In the genomic region with DNA sequence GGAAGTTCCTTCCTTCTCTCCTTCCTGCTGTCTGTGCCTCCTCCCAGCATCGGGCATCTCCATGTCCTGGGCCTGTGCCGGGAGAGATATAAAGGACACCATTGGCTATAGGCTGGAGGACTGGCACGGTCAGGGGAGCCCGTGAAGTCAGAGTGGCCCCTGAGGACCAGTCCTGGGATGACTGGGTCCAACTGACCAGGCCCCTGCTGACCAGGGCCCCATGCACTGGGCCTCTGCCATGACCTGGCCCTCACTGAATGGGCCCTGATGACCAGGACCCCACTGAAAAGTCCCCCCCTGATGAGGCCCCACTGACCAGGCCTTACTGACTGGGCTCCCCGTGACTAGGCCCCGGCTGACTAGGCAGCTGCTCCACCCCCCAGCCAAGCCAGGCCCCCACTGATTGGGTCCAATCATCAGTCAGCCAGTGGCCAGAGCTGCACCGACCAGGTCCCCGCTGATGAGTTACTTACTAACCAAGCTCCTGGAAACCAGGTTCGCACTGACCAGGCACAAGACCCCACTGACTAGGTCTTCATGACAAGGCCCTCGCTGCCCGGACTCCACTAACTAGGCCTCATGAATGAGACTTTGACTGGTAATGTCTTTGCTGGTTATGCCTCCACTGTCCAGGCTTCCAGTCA, we compare ENCODE assay signal across 17 cellular contexts.
DNase-seq lines count a peak whose midpoint lies in the region; ATAC-seq and TF ChIP-seq lines count a peak whose summit lies in the region.
"Had no signal": no experiment of that assay in that cellular context is flagged by ENCODE, and none has a peak within 500 bp of the region (broad histone marks: within the 10 kb centered on the region; RNA-seq: fewer than 3 reads in every experiment).

No MANE protein-coding gene starts in this region.

- H3K4me3 Mint-ChIP-seq in activated naive CD8-positive, alpha-beta T cell treated with anti-CD3 and anti-CD28 coated beads, Interleukin-2, amount 50 U/mL, for 24 hours: no peak overlapping the region
- H3K4me3 Mint-ChIP-seq: CD14-positive monocyte; CD4-positive, alpha-beta memory T cell had no signal

- TF ChIP-seq CTCF in GM13976 (IDR thresholded peaks at IDR 0.05; ENCODE audit: borderline replicate concordance, control extremely low read depth, extremely low read depth, insufficient read depth, missing control alignments): no peak

- in situ Hi-C loops in GM13976 (cut with MboI; ENCODE audit: low sequenced_read_pairs, unreplicated experiment): no loop called here

- H3K4me1 Mint-ChIP-seq in activated naive CD8-positive, alpha-beta T cell treated with anti-CD3 and anti-CD28 coated beads, Interleukin-2, amount 50 U/mL, for 24 hours: no peaks in the 10 kb centered on the region
- H3K4me1 Mint-ChIP-seq: CD14-positive monocyte; CD4-positive, alpha-beta memory T cell had no signal

- peaks cover 5% of the 10 kb centered on the region for H3K9me3 Mint-ChIP-seq in activated naive CD8-positive, alpha-beta T cell treated with anti-CD3 and anti-CD28 coated beads, Interleukin-2, amount 50 U/mL, for 24 hours
- H3K9me3 Mint-ChIP-seq: CD4-positive, alpha-beta memory T cell had no signal

- no peaks in the 10 kb centered on the region for H3K36me3 Mint-ChIP-seq in activated naive CD8-positive, alpha-beta T cell treated with anti-CD3 and anti-CD28 coated beads, Interleukin-2, amount 50 U/mL, for 24 hours (ENCODE audit: low read depth)

- no peak for ATAC-seq in activated naive CD8-positive, alpha-beta T cell treated with anti-CD3 and anti-CD28 coated beads, Interleukin-2, amount 50 U/mL, for 24 hours
- ATAC-seq in GM18861 (IDR thresholded peaks at IDR 0.05; ENCODE audit: unreplicated experiment): no peak
- no peak for ATAC-seq in GM21723 (IDR thresholded peaks at IDR 0.05; ENCODE audit: unreplicated experiment)
- ATAC-seq: A549, GM12878 had no signal

- no peaks in the 10 kb centered on the region for H3K27me3 Mint-ChIP-seq in activated naive CD8-positive, alpha-beta T cell treated with anti-CD3 and anti-CD28 coated beads, Interleukin-2, amount 50 U/mL, for 24 hours
- H3K27me3 Mint-ChIP-seq: CD4-positive, alpha-beta memory T cell had no signal

- H3K27ac Mint-ChIP-seq in activated naive CD8-positive, alpha-beta T cell treated with anti-CD3 and anti-CD28 coated beads, Interleukin-2, amount 50 U/mL, for 24 hours: no peak overlapping the region
- H3K27ac Mint-ChIP-seq: CD14-positive monocyte; CD4-positive, alpha-beta memory T cell had no signal

- H3K27ac ChIP-seq in substantia nigra (ENCODE audit: low read depth, low read length, poor library complexity, severe bottlenecking): no peak overlapping the region
- H3K27ac ChIP-seq: A549, BLaER1, GM23248, KMS-11 had no signal

- DNase-seq in D341Med (ENCODE audit: low spot score) (peak; percentile 34), GM13976 (ENCODE audit: low spot score) (peak; percentile 29), ecto neural progenitor cell (ENCODE audit: low spot score) (peak; percentile 33), substantia nigra (lab: John Stamatoyannopoulos, UW) (no peak)
- DNase-seq in activated naive CD8-positive, alpha-beta T cell treated with anti-CD3 and anti-CD28 coated beads, Interleukin-2, amount 50 U/mL, for 24 hours: no peak
- DNase-seq: CD4-positive, alpha-beta memory T cell; DMS79 treated with DMSO at 0.1 percent for 48 hours; GF-D8; GM23248; HCEC 1CT had no signal

Comparison
In these comparisons a context has a peak if more than half of its experiments do, and no peak if none do; other contexts are left out.
1. DNase-seq: peak in D341Med (single experiment), GM13976 (single experiment) and ecto neural progenitor cell (single experiment); none in activated naive CD8-positive, alpha-beta T cell treated with anti-CD3 and anti-CD28 coated beads, Interleukin-2, amount 50 U/mL, for 24 hours (single experiment) and substantia nigra (0 of 49).